Comparison of ENCODE assay signal across 15 cellular contexts in genomic region chr10:126730856-126731612, GRCh38.
A peak's percentile ranks its signal among the peaks of the same experiment; 100 is the strongest.
DNase-seq lines count a peak whose midpoint lies in the region; ATAC-seq and TF ChIP-seq lines count a peak whose summit lies in the region.
"Had no signal": no experiment of that assay in that cellular context is flagged by ENCODE, and none has a peak within 500 bp of the region (broad histone marks: within the 10 kb centered on the region; RNA-seq: fewer than 3 reads in every experiment).

No MANE protein-coding gene starts in this region.

- no peak overlapping the region for H2BK15ac ChIP-seq in mesenchymal stem cell (ENCODE audit: low read depth, poor library complexity, severe bottlenecking)

- no peak overlapping the region for H2BK5ac ChIP-seq in mesenchymal stem cell (ENCODE audit: low read depth, low read length, poor library complexity, severe bottlenecking)

- no peaks in the 10 kb centered on the region for H4K20me1 ChIP-seq in mammary epithelial cell (ENCODE audit: insufficient read depth, low read length)

- DNase-seq in breast epithelium (ENCODE audit: low spot score in 2 of 2), result no peak
- no peak for DNase-seq in mammary epithelial cell
- no peak for DNase-seq in left ventricle myocardium superior
- DNase-seq in heart left ventricle, result no peak
- peak; percentile 7 for DNase-seq in islet precursor cell
- DNase-seq in mesenchymal stem cell, result no peak
- DNase-seq: AML-193; Caco-2; CD4-positive, alpha-beta T cell; H9 had no signal

- no peak overlapping the region for H3K4me2 ChIP-seq in mammary epithelial cell (ENCODE audit: insufficient read depth, low read depth, low read length)
- H3K4me2 ChIP-seq in mesenchymal stem cell (ENCODE audit: low read length, poor library complexity, severe bottlenecking), result no peak overlapping the region
- H3K4me2 ChIP-seq: A549 had no signal

- no peak overlapping the region for H4K8ac ChIP-seq in mesenchymal stem cell (ENCODE audit: low read length)

- H2AK5ac ChIP-seq in mesenchymal stem cell (ENCODE audit: low read length, severe bottlenecking), result no peak overlapping the region

- H3K36me3 ChIP-seq in breast epithelium (no peaks in the 10 kb centered on the region), mammary epithelial cell (ENCODE audit: insufficient read depth, low read length) (no peaks in the 10 kb centered on the region), heart left ventricle (no peaks in the 10 kb centered on the region), mesenchymal stem cell (ENCODE audit: control insufficient read depth in 1 of 2, insufficient read depth in 2 of 2, low read depth in 1 of 2, low read length in 2 of 2) (no peaks in the 10 kb centered on the region)

- ATAC-seq in left ventricle myocardium superior (peak; percentile 80), heart left ventricle (no peak), SK-N-SH treated with all-trans-retinoic acid at 6 μM for 48 hours (no peak)
- ATAC-seq: A549, HepG2 had no signal

- H3K9me3 ChIP-seq in breast epithelium (no peaks in the 10 kb centered on the region), mammary epithelial cell (replicated peaks; ENCODE audit: insufficient read depth, low read length) (no peaks in the 10 kb centered on the region), heart left ventricle (peaks cover 0 to 15% (median 2%) of the 10 kb centered on the region in 12 donors), mesenchymal stem cell (ENCODE audit: control insufficient read depth, low read length) (peaks cover 17% of the 10 kb centered on the region)
- H3K9me3 ChIP-seq: A549, Caco-2 had no signal

- no peak overlapping the region for H2BK120ac ChIP-seq in mesenchymal stem cell (ENCODE audit: low read depth, low read length)

- no peak for TF ChIP-seq CTCF in breast epithelium (IDR thresholded peaks at IDR 0.05)
- TF ChIP-seq CTCF in mammary epithelial cell (conservative IDR thresholded peaks at IDR 0.05 in 1 of 2, IDR thresholded peaks at IDR 0.05 in 1 of 2; ENCODE audit: extremely low read depth in 1 of 2, insufficient read depth in 1 of 2, low read depth in 1 of 2, low read length in 2 of 2), result no peak
- TF ChIP-seq CTCF in heart left ventricle (IDR thresholded peaks at IDR 0.05), result no peak

- dilution Hi-C loops in mammary epithelial cell (cut with HindIII; ENCODE audit: low sequenced_read_pairs), result no loop called here

- H3K4ac ChIP-seq in mesenchymal stem cell (ENCODE audit: low read depth in 1 of 2, low read length in 2 of 2), result no peak overlapping the region

- H2AFZ ChIP-seq in mammary epithelial cell (ENCODE audit: low read depth, low read length) (no peak overlapping the region), mesenchymal stem cell (ENCODE audit: low read depth, low read length) (no peak overlapping the region)

- no peak overlapping the region for H3K14ac ChIP-seq in mesenchymal stem cell (ENCODE audit: low read length in 2 of 2)

- no peaks in the 10 kb centered on the region for H3K79me1 ChIP-seq in mesenchymal stem cell (replicated peaks; ENCODE audit: low read length, poor library complexity, severe bottlenecking)

- H3K27me3 ChIP-seq in breast epithelium, result no peaks in the 10 kb centered on the region
- H3K27me3 ChIP-seq in mammary epithelial cell (ENCODE audit: insufficient read depth, low read length), result no peaks in the 10 kb centered on the region
- H3K27me3 ChIP-seq in heart left ventricle, result peaks cover 0 to 6% (median 0%) of the 10 kb centered on the region in 9 donors
- H3K27me3 ChIP-seq in mesenchymal stem cell (ENCODE audit: control insufficient read depth in 1 of 2, insufficient read depth in 1 of 2, low read length in 2 of 2), result peaks cover 0 to 12% of the 10 kb centered on the region in 2 experiments

- no peak overlapping the region for H4K91ac ChIP-seq in mesenchymal stem cell (ENCODE audit: low read length)

- H3K4me3 ChIP-seq in breast epithelium, result no peak overlapping the region
- no peak overlapping the region for H3K4me3 ChIP-seq in mammary epithelial cell (replicated peaks in 1 of 3; ENCODE audit: insufficient read depth in 1 of 3, low read depth in 2 of 3, low read length in 3 of 3)
- no peak overlapping the region for H3K4me3 ChIP-seq in heart left ventricle
- H3K4me3 ChIP-seq in mesenchymal stem cell (ENCODE audit: insufficient read depth in 1 of 2, low read depth in 1 of 2, low read length in 2 of 2), result no peak overlapping the region
- H3K4me3 ChIP-seq: A549 had no signal

- no TSS peak for BruUV-seq in mammary epithelial cell (replicated peaks; lab: Mats Ljungman, UMichigan)

- WGBS in mammary epithelial cell (ENCODE audit: low coverage, missing lambda C conversion rate), result 84% methylated on average over 3 of the region's 4 CpGs
- 69 to 80% (median 74%) methylated on average over 4 of the region's 4 CpGs for WGBS in heart left ventricle, 4 donors
- WGBS in mesenchymal stem cell, result 91% methylated on average over 2 of the region's 4 CpGs

- TF ChIP-seq POLR2A in breast epithelium (IDR thresholded peaks at IDR 0.05), result no peak
- no peak for TF ChIP-seq POLR2A in heart left ventricle (IDR thresholded peaks at IDR 0.05)

- H3K18ac ChIP-seq in mesenchymal stem cell (ENCODE audit: low read depth in 1 of 2, low read length in 2 of 2), result peak overlapping the region in 1 of 2 experiments; percentile 33

- intact Hi-C loops in breast epithelium (cut with DNase I; ENCODE audit: low total_unique reads), result no loop called here
- intact Hi-C loops in mammary epithelial cell (cut with micrococcal nuclease), result no loop called here
- intact Hi-C loops in left ventricle myocardium superior (cut with micrococcal nuclease), result no loop called here
- intact Hi-C loops in heart left ventricle (cut with DNase I), result no loop called here

- H3K4me1 ChIP-seq in breast epithelium (no peaks in the 10 kb centered on the region), mammary epithelial cell (ENCODE audit: insufficient read depth, low read length) (no peaks in the 10 kb centered on the region), heart left ventricle (peaks cover 0 to 8% (median 0%) of the 10 kb centered on the region in 12 donors), mesenchymal stem cell (ENCODE audit: control insufficient read depth, insufficient read depth, low read depth, low read length) (no peaks in the 10 kb centered on the region)
- H3K4me1 ChIP-seq: A549, Caco-2 had no signal

- H3K79me2 ChIP-seq in mammary epithelial cell (ENCODE audit: insufficient read depth, low read length), result no peaks in the 10 kb centered on the region

- H3K9ac ChIP-seq in mammary epithelial cell (ENCODE audit: insufficient read depth, low read length) (no peak overlapping the region), mesenchymal stem cell (ENCODE audit: low read length) (no peak overlapping the region)

- in situ Hi-C loops in mammary epithelial cell (cut with MboI; ENCODE audit: low sequenced_read_pairs in 2 of 2), result loop anchor here in 1 of 2 donors (25.0 kb wide), 1 partner anchor 744 kb away; no protein-coding TSS in a partner anchor

- H2BK12ac ChIP-seq in mesenchymal stem cell (ENCODE audit: low read length in 2 of 2), result no peak overlapping the region

- H3K27ac ChIP-seq in breast epithelium (peak overlapping the region; percentile 20 to 69), mammary epithelial cell (ENCODE audit: insufficient read depth, low read depth, low read length) (no peak overlapping the region), heart left ventricle (peak overlapping the region in 3 of 12 donors; percentile 25 to 37 (median 26)), mesenchymal stem cell (ENCODE audit: low read length, poor library complexity, severe bottlenecking) (no peak overlapping the region)
- H3K27ac ChIP-seq: 22Rv1, A549, C4-2B had no signal

- CTCF ChIA-PET in mammary epithelial cell (lab: Charles Lee; ENCODE audit: low non-redundant PET), result no interaction called here

- no peak overlapping the region for H3K23ac ChIP-seq in mesenchymal stem cell (ENCODE audit: low read length in 2 of 2)

TF ChIP-seq in SK-N-SH treated with all-trans-retinoic acid at 6 μM for 48 hours, 23 proteins besides CTCF, POLR2A, EP300 and RAD21:
- TF ChIP-seq TCF4 (CRISPR knock-in tag; IDR thresholded peaks at IDR 0.05; ENCODE audit: borderline replicate concordance) (no peak), ARNTL (CRISPR knock-in tag; IDR thresholded peaks at IDR 0.05; ENCODE audit: borderline replicate concordance, low read depth) (no peak), ZC3H10 (CRISPR knock-in tag; IDR thresholded peaks at IDR 0.05) (no peak), PATZ1 (CRISPR knock-in tag; IDR thresholded peaks at IDR 0.05; ENCODE audit: borderline replicate concordance) (no peak), GLIS3 (CRISPR knock-in tag; IDR thresholded peaks at IDR 0.05) (no peak)
TF ChIP-seq in SK-N-SH treated with all-trans-retinoic acid at 6 μM for 48 hours: peak in this region for 0.

Comparison
In these comparisons a context has a peak if more than half of its experiments do, and no peak if none do; other contexts are left out.
1. H3K27ac ChIP-seq: peak in breast epithelium (2 of 2); none in mammary epithelial cell (single experiment) and mesenchymal stem cell (single experiment).